ENCODE assay signal across 12 cellular contexts in genomic region chr3:14204605-14205284, GRCh38. TPM values are rescaled to one million over a fixed set of nuclear protein-coding genes. Genes with fewer than 3 reads are reported as not detected.
A peak's percentile ranks its signal among the peaks of the same experiment; 100 is the strongest.
DNase-seq lines count a peak whose midpoint lies in the region; ATAC-seq and TF ChIP-seq lines count a peak whose summit lies in the region.
"Had no signal": no experiment of that assay in that cellular context is flagged by ENCODE, and none has a peak within 500 bp of the region (broad histone marks: within the 10 kb centered on the region; RNA-seq: fewer than 3 reads in every experiment).

No MANE protein-coding gene starts in this region.

- H3K4me3 ChIP-seq in Peyer's patch: no peak overlapping the region
- H3K4me3 ChIP-seq in fibroblast of pulmonary artery (replicated peaks; ENCODE audit: low read depth, low read length): no peak overlapping the region
- no peak overlapping the region for H3K4me3 ChIP-seq in osteoblast (ENCODE audit: insufficient read depth, low read length)
- H3K4me3 ChIP-seq: BLaER1 had no signal

- H3K27me3 ChIP-seq in Peyer's patch (no peaks in the 10 kb centered on the region), osteoblast (ENCODE audit: insufficient read depth, low read length) (no peaks in the 10 kb centered on the region)
- H3K27me3 ChIP-seq: BLaER1 had no signal

- in situ Hi-C loops in Caki2 (cut with HindIII; ENCODE audit: low pct_unique_long_range_greater_than_20kb, low sequenced_read_pairs): no loop called here

- no peak for ATAC-seq in GM18867 (IDR thresholded peaks at IDR 0.05; ENCODE audit: unreplicated experiment)

- H2AFZ ChIP-seq in osteoblast (ENCODE audit: low read length): no peak overlapping the region

- H3K4me2 ChIP-seq in osteoblast (ENCODE audit: insufficient read depth, low read length): peak overlapping the region; percentile 9
- H3K4me2 ChIP-seq: BLaER1 had no signal

- no peaks in the 10 kb centered on the region for H4K20me1 ChIP-seq in osteoblast (ENCODE audit: insufficient read depth, low read length)

- no peaks in the 10 kb centered on the region for H3K79me2 ChIP-seq in osteoblast (ENCODE audit: insufficient read depth, low read length)

- H3K27ac ChIP-seq in Peyer's patch: peak overlapping the region in 3 of 4 donors; percentile 67 to 89 (median 68)
- peak overlapping the region; percentile 70 for H3K27ac ChIP-seq in osteoblast (ENCODE audit: low read depth, low read length)
- H3K27ac ChIP-seq: BLaER1 had no signal

- TF ChIP-seq POLR2A in Peyer's patch (IDR thresholded peaks at IDR 0.05): peak in 1 of 2 donors; percentile 61

- H3K4me1 ChIP-seq in Peyer's patch (peaks cover 0 to 57% (median 5%) of the 10 kb centered on the region in 4 donors), osteoblast (ENCODE audit: insufficient read depth, low read length) (peaks cover 73% of the 10 kb centered on the region)

- H3K36me3 ChIP-seq in Peyer's patch (no peaks in the 10 kb centered on the region), osteoblast (ENCODE audit: insufficient read depth, low read length) (no peaks in the 10 kb centered on the region)

- no peaks in the 10 kb centered on the region for H3K9me3 ChIP-seq in Peyer's patch
- no peaks in the 10 kb centered on the region for H3K9me3 ChIP-seq in osteoblast (ENCODE audit: low read depth, low read length)
- H3K9me3 ChIP-seq: BLaER1 had no signal

- TF ChIP-seq CTCF in Peyer's patch (IDR thresholded peaks at IDR 0.05): peak in 1 of 6 experiments; percentile 8
- no peak for TF ChIP-seq CTCF in fibroblast of pulmonary artery (IDR thresholded peaks at IDR 0.05; ENCODE audit: low read length, missing control alignments)
- no peak for TF ChIP-seq CTCF in osteoblast (IDR thresholded peaks at IDR 0.05; ENCODE audit: extremely low read depth, low read depth, low read length)

- peak; percentile 73 for DNase-seq in Caki2 (ENCODE audit: low read depth)
- DNase-seq in Peyer's patch: peak in 2 of 3 donors; percentile 57 to 63
- DNase-seq in fibroblast of pulmonary artery (ENCODE audit: low read depth): peak; percentile 53
- peak; percentile 87 for DNase-seq in osteoblast (ENCODE audit: insufficient read length, low spot score, missing footprints)
- no peak for DNase-seq in NCI-H345 (lab: John Stamatoyannopoulos, UW)
- no peak for DNase-seq in activated CD4-positive, CD25-positive, alpha-beta regulatory T cell treated with anti-CD3 and anti-CD28 coated beads, Interleukin-2, amount 50 U/mL, for 72 hours
- DNase-seq in DMS79 (lab: John Stamatoyannopoulos, UW): no peak
- DNase-seq: activated CD4-positive, alpha-beta T cell treated with anti-CD3 and anti-CD28 coated beads, Interleukin-2, amount 10 ng/mL, durations not matched to agents 7 days and 5 days; activated naive CD8-positive, alpha-beta T cell treated with anti-CD3 and anti-CD28 coated beads, Interleukin-2, amount 10 ng/mL, durations not matched to agents 7 days and 5 days; mammary epithelial cell had no signal

RNA-seq across cellular contexts. Expression of gene LSM3, which starts 26.1 kb away (rescaled TPM):
- 23.5 and 25.5 TPM in 2 replicates for total RNA-seq in Caki2 (2014; rRNA removed; shearing (Covaris generic); ENCODE audit: low replicate concordance)
- total RNA-seq in Peyer's patch (10 to 100 TPM in 1 of 4 donors, 1 to 10 TPM in 3; 4.6 to 10.7 (median 7.0) TPM), osteoblast (5.1 and 5.6 TPM in 2 replicates)

RNA-seq across cellular contexts. Expression of gene XPC, which starts 26.3 kb away (rescaled TPM):
- total RNA-seq in Caki2 (2014; rRNA removed; shearing (Covaris generic); ENCODE audit: low replicate concordance): 24.7 and 30.2 TPM in 2 replicates
- total RNA-seq in Peyer's patch: 10 to 100 TPM; 46.1 to 88.3 (median 78.6) TPM
- total RNA-seq in osteoblast: 50.1 and 52.1 TPM in 2 replicates

Comparison
In these comparisons a context has a peak if more than half of its experiments do, and no peak if none do; other contexts are left out.
1. DNase-seq: peak in Caki2 (single experiment), Peyer's patch (2 of 3), fibroblast of pulmonary artery (single experiment) and osteoblast (single experiment); none in NCI-H345 (single experiment), activated CD4-positive, CD25-positive, alpha-beta regulatory T cell treated with anti-CD3 and anti-CD28 coated beads, Interleukin-2, amount 50 U/mL, for 72 hours (single experiment) and DMS79 (single experiment).